1 cellular context compared by ENCODE assay signal in genomic region chr1:10777749-10778574, GRCh38.
TF ChIP-seq lines count a peak whose summit lies in the region.

No MANE protein-coding gene starts in this region.

TF ChIP-seq in HepG2, 621 proteins besides CTCF, POLR2A, EP300 and RAD21:
- 0 out of 2 replicates have a peak, but pooled peaks have one; percentile 30 for TF ChIP-seq IKZF1 (IDR thresholded peaks at IDR 0.05)
- no peak for TF ChIP-seq ZNF580 (CRISPR knock-in tag; IDR thresholded peaks at IDR 0.05; ENCODE audit: borderline replicate concordance, low read depth)
- no peak for TF ChIP-seq HOXA9 (CRISPR knock-in tag; IDR thresholded peaks at IDR 0.05; ENCODE audit: borderline replicate concordance)
- no peak for TF ChIP-seq ZNF142 (CRISPR knock-in tag; IDR thresholded peaks at IDR 0.05)
- TF ChIP-seq PHB2 (IDR thresholded peaks at IDR 0.05; ENCODE audit: partially characterized antibody) = peak; percentile 49
- no peak for TF ChIP-seq SIX4 (CRISPR knock-in tag; IDR thresholded peaks at IDR 0.05)
- TF ChIP-seq ZBTB1 (CRISPR knock-in tag; IDR thresholded peaks at IDR 0.05; ENCODE audit: borderline replicate concordance) = no peak
- no peak for TF ChIP-seq KLF16 (CRISPR knock-in tag; IDR thresholded peaks at IDR 0.05)
- no peak for TF ChIP-seq ZBTB7B (CRISPR knock-in tag; IDR thresholded peaks at IDR 0.05)
- TF ChIP-seq ATF7 (IDR thresholded peaks at IDR 0.05) = 0 out of 2 replicates have a peak, but pooled peaks have one; percentile 14
- TF ChIP-seq ATF7 (CRISPR knock-in tag; IDR thresholded peaks at IDR 0.05) = no peak
- TF ChIP-seq ZNF20 (CRISPR knock-in tag; IDR thresholded peaks at IDR 0.05) = no peak
- no peak for TF ChIP-seq ZNF615 (CRISPR knock-in tag; IDR thresholded peaks at IDR 0.05; ENCODE audit: borderline replicate concordance)
- peak; percentile 42; the same call in 1 of the 2 replicates for TF ChIP-seq CREB1 (IDR thresholded peaks at IDR 0.05)
- no peak for TF ChIP-seq CREB1 (CRISPR knock-in tag; IDR thresholded peaks at IDR 0.05)
- TF ChIP-seq RAD51 (IDR thresholded peaks at IDR 0.05; ENCODE audit: borderline replicate concordance) = no peak
- TF ChIP-seq IRF9 (CRISPR knock-in tag; IDR thresholded peaks at IDR 0.05; ENCODE audit: borderline replicate concordance) = no peak
- no peak for TF ChIP-seq JUNB (CRISPR knock-in tag; IDR thresholded peaks at IDR 0.05; ENCODE audit: borderline replicate concordance)
- no peak for TF ChIP-seq AKNA (CRISPR knock-in tag; IDR thresholded peaks at IDR 0.05; ENCODE audit: borderline replicate concordance)
- TF ChIP-seq NFYB (CRISPR knock-in tag; IDR thresholded peaks at IDR 0.05) = no peak
- TF ChIP-seq ZSCAN22 (CRISPR knock-in tag; IDR thresholded peaks at IDR 0.05) = no peak
- TF ChIP-seq ZNF766 (CRISPR knock-in tag; IDR thresholded peaks at IDR 0.05; ENCODE audit: borderline replicate concordance) = no peak
- TF ChIP-seq NBN (conservative IDR thresholded peaks at IDR 0.05) = 0 out of 2 replicates have a peak, but pooled peaks have one; percentile 37
- no peak for TF ChIP-seq XBP1 (CRISPR knock-in tag; IDR thresholded peaks at IDR 0.05)
- TF ChIP-seq SMYD3 (CRISPR knock-in tag; IDR thresholded peaks at IDR 0.05) = no peak
- TF ChIP-seq SP5 (CRISPR knock-in tag; IDR thresholded peaks at IDR 0.05; ENCODE audit: borderline replicate concordance, low read depth) = no peak
- peak; percentile 83 for TF ChIP-seq ZNF646 (CRISPR knock-in tag; IDR thresholded peaks at IDR 0.05)
- TF ChIP-seq HDAC2 (CRISPR knock-in tag; IDR thresholded peaks at IDR 0.05) = no peak
- TF ChIP-seq ZNF224 (CRISPR knock-in tag; IDR thresholded peaks at IDR 0.05) = no peak
- TF ChIP-seq ZNF597 (CRISPR knock-in tag; IDR thresholded peaks at IDR 0.05) = no peak
- no peak for TF ChIP-seq PRMT3 (CRISPR knock-in tag; IDR thresholded peaks at IDR 0.05; ENCODE audit: borderline replicate concordance, low read depth)
- TF ChIP-seq AGO2 (optimal IDR thresholded peaks at IDR 0.05; ENCODE audit: low read depth, low read length) = no peak
- no peak for TF ChIP-seq ZNF564 (CRISPR knock-in tag; IDR thresholded peaks at IDR 0.05)
- peak; percentile 16; the same call in 1 of the 2 replicates for TF ChIP-seq FOXK2 (IDR thresholded peaks at IDR 0.05)
